Comparison of ENCODE assay signal across 8 cellular contexts in genomic region chr19:38848299-38849146, GRCh38. TPM values are rescaled to one million over a fixed set of nuclear protein-coding genes. Genes with fewer than 3 reads are reported as not detected.
A peak's percentile ranks its signal among the peaks of the same experiment; 100 is the strongest.
DNase-seq lines count a peak whose midpoint lies in the region; ATAC-seq, FAIRE-seq and TF ChIP-seq lines count a peak whose summit lies in the region.

No MANE protein-coding gene starts in this region.

- H4K20me1 ChIP-seq in keratinocyte (ENCODE audit: control insufficient read depth, extremely low read depth, insufficient read depth, low read length) = peaks cover 18% of the 10 kb centered on the region

- no peaks in the 10 kb centered on the region for H3K9me3 Mint-ChIP-seq in T-helper 1 cell treated with Interleukin-12 subunit alpha and Interleukin-12 subunit beta and Interleukin-4 antibody, amounts not matched to agents 30 μg/mL and 1 μg/mL, for 36 hours
- H3K9me3 Mint-ChIP-seq in activated naive CD8-positive, alpha-beta T cell (ENCODE audit: low read depth) = no peaks in the 10 kb centered on the region

- H3K9me1 ChIP-seq in keratinocyte (ENCODE audit: control insufficient read depth, extremely low read depth, insufficient read depth, low read length) = peaks cover 2% of the 10 kb centered on the region

- peaks cover 36% of the 10 kb centered on the region for H3K4me1 ChIP-seq in keratinocyte (ENCODE audit: control insufficient read depth, extremely low read depth, insufficient read depth, low read length)

- no peak for ATAC-seq in GM18868 (IDR thresholded peaks at IDR 0.05; ENCODE audit: unreplicated experiment)
- ATAC-seq in HG02884 (IDR thresholded peaks at IDR 0.05; ENCODE audit: unreplicated experiment) = no peak

- peaks cover 50% of the 10 kb centered on the region for H3K4me1 Mint-ChIP-seq in T-helper 1 cell treated with Interleukin-12 subunit alpha and Interleukin-12 subunit beta and Interleukin-4 antibody, amounts not matched to agents 30 μg/mL and 1 μg/mL, for 36 hours (ENCODE audit: low read depth)
- H3K4me1 Mint-ChIP-seq in activated naive CD8-positive, alpha-beta T cell (ENCODE audit: low read depth) = peaks cover 62% of the 10 kb centered on the region

- DNase-seq in T-helper 1 cell (no peak), keratinocyte (ENCODE audit: low read depth, low spot score) (no peak), substantia nigra (lab: John Stamatoyannopoulos, UW) (no peak), NCI-H526 (lab: John Stamatoyannopoulos, UW) (no peak)

- no peaks in the 10 kb centered on the region for H3K27me3 ChIP-seq in keratinocyte (ENCODE audit: control insufficient read depth, extremely low read depth, insufficient read depth, low read length)

- peak overlapping the region; percentile 95 for H3K4me3 Mint-ChIP-seq in T-helper 1 cell treated with Interleukin-12 subunit alpha and Interleukin-12 subunit beta and Interleukin-4 antibody, amounts not matched to agents 30 μg/mL and 1 μg/mL, for 36 hours
- H3K4me3 Mint-ChIP-seq in activated naive CD8-positive, alpha-beta T cell = peak overlapping the region; percentile 99

- H3K27ac ChIP-seq in keratinocyte (ENCODE audit: control insufficient read depth, insufficient read depth, low read length) (peak overlapping the region; percentile 99), substantia nigra (ENCODE audit: low read depth, low read length, poor library complexity, severe bottlenecking) (peak overlapping the region; percentile 30)

- H3K27me3 Mint-ChIP-seq in T-helper 1 cell treated with Interleukin-12 subunit alpha and Interleukin-12 subunit beta and Interleukin-4 antibody, amounts not matched to agents 30 μg/mL and 1 μg/mL, for 36 hours (ENCODE audit: low read depth) = no peaks in the 10 kb centered on the region
- no peaks in the 10 kb centered on the region for H3K27me3 Mint-ChIP-seq in activated naive CD8-positive, alpha-beta T cell

- peaks cover 42% of the 10 kb centered on the region for H3K36me3 Mint-ChIP-seq in T-helper 1 cell treated with Interleukin-12 subunit alpha and Interleukin-12 subunit beta and Interleukin-4 antibody, amounts not matched to agents 30 μg/mL and 1 μg/mL, for 36 hours (ENCODE audit: low read depth)
- H3K36me3 Mint-ChIP-seq in activated naive CD8-positive, alpha-beta T cell = peaks cover 19% of the 10 kb centered on the region

- no peak for TF ChIP-seq CTCF in keratinocyte (optimal IDR thresholded peaks at IDR 0.05 in 1 of 3, IDR thresholded peaks at IDR 0.05 in 1 of 3, conservative IDR thresholded peaks at IDR 0.05 in 1 of 3; ENCODE audit: extremely low read depth in 1 of 3, insufficient read depth in 2 of 3, low read length in 3 of 3)

- no peaks in the 10 kb centered on the region for H3K9me3 ChIP-seq in keratinocyte (ENCODE audit: control insufficient read depth, low read depth, low read length)

- dilution Hi-C loops in keratinocyte (cut with MboI; ENCODE audit: extremely low pct_ligation_motif_present, low sequenced_read_pairs) = no loop called here

- H2AFZ ChIP-seq in keratinocyte (ENCODE audit: control insufficient read depth, low read length) = no peak overlapping the region

- H3K9ac ChIP-seq in keratinocyte (ENCODE audit: control insufficient read depth, extremely low read depth, insufficient read depth, low read length) = peak overlapping the region; percentile 98

- peak overlapping the region; percentile 94 for H3K27ac Mint-ChIP-seq in T-helper 1 cell treated with Interleukin-12 subunit alpha and Interleukin-12 subunit beta and Interleukin-4 antibody, amounts not matched to agents 30 μg/mL and 1 μg/mL, for 36 hours
- peak overlapping the region; percentile 99 for H3K27ac Mint-ChIP-seq in activated naive CD8-positive, alpha-beta T cell

- peaks cover 35 to 42% of the 10 kb centered on the region in 2 experiments for H3K36me3 ChIP-seq in keratinocyte (ENCODE audit: control insufficient read depth in 2 of 2, extremely low read depth in 1 of 2, insufficient read depth in 2 of 2, low read length in 2 of 2)

- H3K4me2 ChIP-seq in keratinocyte (ENCODE audit: control insufficient read depth, extremely low read depth, insufficient read depth, low read depth, low read length) = peak overlapping the region; percentile 100

- H3K79me2 ChIP-seq in keratinocyte (ENCODE audit: control insufficient read depth, insufficient read depth, low read length) = peaks cover 54% of the 10 kb centered on the region

- no peak for FAIRE-seq in keratinocyte (lab: Jason Lieb, UNC)

- peak overlapping the region; percentile 57 to 100 (median 84) for H3K4me3 ChIP-seq in keratinocyte (ENCODE audit: control insufficient read depth in 2 of 3, extremely low read depth in 1 of 3, insufficient read depth in 2 of 3, low read depth in 1 of 3, low read length in 3 of 3)

RNA-seq across cellular contexts. Expression of gene HNRNPL, which starts 1.3 kb away (rescaled TPM):
- 144 to 343 TPM (median 308 TPM) in 3 replicates for polyA plus RNA-seq in keratinocyte
- 166 TPM for polyA plus RNA-seq in keratinocyte (2011; ENCODE audit: low read depth)
- 208 and 259 TPM in 2 replicates for polyA plus RNA-seq in keratinocyte (2011; cell fraction: cytosol; rRNA removed)
- 347 and 351 TPM in 2 replicates for polyA plus RNA-seq in keratinocyte (2011; cell fraction: nucleus; rRNA removed)
- 163 and 328 TPM in 2 replicates for polyA plus RNA-seq in keratinocyte (2012; ENCODE audit: low replicate concordance)
- 254 to 505 TPM (median 341 TPM) in 3 replicates for polyA minus RNA-seq in keratinocyte
- 170 TPM for polyA minus RNA-seq in keratinocyte (2011; cell fraction: cytosol; rRNA and poly(A)+ RNA removed)
- polyA minus RNA-seq in keratinocyte (2011; cell fraction: nucleus; rRNA and poly(A)+ RNA removed) = 135 and 210 TPM in 2 replicates

RNA-seq across cellular contexts. Expression of gene ECH1, which starts 16.9 kb away (rescaled TPM):
- polyA plus RNA-seq in keratinocyte = 64.9 to 85.5 TPM (median 72.1 TPM) in 3 replicates
- 32.1 TPM for polyA plus RNA-seq in keratinocyte (2011; ENCODE audit: low read depth)
- polyA plus RNA-seq in keratinocyte (2011; cell fraction: cytosol; rRNA removed) = 46.8 and 72.4 TPM in 2 replicates
- polyA plus RNA-seq in keratinocyte (2011; cell fraction: nucleus; rRNA removed) = 40.6 and 53.7 TPM in 2 replicates
- polyA plus RNA-seq in keratinocyte (2012; ENCODE audit: low replicate concordance) = 87.0 and 145 TPM in 2 replicates
- polyA minus RNA-seq in keratinocyte = 48.7 to 107 TPM (median 62.3 TPM) in 3 replicates
- polyA minus RNA-seq in keratinocyte (2011; cell fraction: cytosol; rRNA and poly(A)+ RNA removed) = 51.2 TPM
- polyA minus RNA-seq in keratinocyte (2011; cell fraction: nucleus; rRNA and poly(A)+ RNA removed) = 10.2 and 16.0 TPM in 2 replicates

RNA-seq across cellular contexts. Expression of gene RINL, which starts 29.6 kb away (rescaled TPM):
- polyA plus RNA-seq in keratinocyte = 3.2 to 6.3 TPM (median 4.3 TPM) in 3 replicates
- 1.1 TPM for polyA plus RNA-seq in keratinocyte (2011; ENCODE audit: low read depth)
- 2.9 and 4.0 TPM in 2 replicates for polyA plus RNA-seq in keratinocyte (2011; cell fraction: cytosol; rRNA removed)
- 3.6 and 4.3 TPM in 2 replicates for polyA plus RNA-seq in keratinocyte (2011; cell fraction: nucleus; rRNA removed)
- 2.2 and 5.0 TPM in 2 replicates for polyA plus RNA-seq in keratinocyte (2012; ENCODE audit: low replicate concordance)
- polyA minus RNA-seq in keratinocyte = 2.9 to 9.5 TPM (median 3.2 TPM) in 3 replicates
- 1.3 TPM for polyA minus RNA-seq in keratinocyte (2011; cell fraction: cytosol; rRNA and poly(A)+ RNA removed)
- polyA minus RNA-seq in keratinocyte (2011; cell fraction: nucleus; rRNA and poly(A)+ RNA removed) = 1.3 and 2.3 TPM in 2 replicates

RNA-seq across cellular contexts. Expression of gene LGALS4, which starts 35.8 kb away (rescaled TPM):
- polyA plus RNA-seq in keratinocyte = 0.11 to 0.30 TPM (median 0.13 TPM) in 3 replicates
- 0.86 TPM for polyA plus RNA-seq in keratinocyte (2011; ENCODE audit: low read depth)
- polyA plus RNA-seq in keratinocyte (2011; cell fraction: cytosol; rRNA removed) = 0.13 TPM in 1 of 2 replicates, not detected in the other
- 0.71 and 1.1 TPM in 2 replicates for polyA plus RNA-seq in keratinocyte (2011; cell fraction: nucleus; rRNA removed)
- 1.5 TPM in 1 of 2 replicates, not detected in the other for polyA plus RNA-seq in keratinocyte (2012; ENCODE audit: low replicate concordance)
- not detected in 3 replicates for polyA minus RNA-seq in keratinocyte
- polyA minus RNA-seq in keratinocyte (2011; cell fraction: cytosol; rRNA and poly(A)+ RNA removed) = not detected
- polyA minus RNA-seq in keratinocyte (2011; cell fraction: nucleus; rRNA and poly(A)+ RNA removed) = not detected in 2 replicates

RNA-seq across cellular contexts. Expression of gene SIRT2, which starts 50.9 kb away (rescaled TPM):
- 46.6 to 57.4 TPM (median 47.6 TPM) in 3 replicates for polyA plus RNA-seq in keratinocyte
- polyA plus RNA-seq in keratinocyte (2011; ENCODE audit: low read depth) = 16.6 TPM
- polyA plus RNA-seq in keratinocyte (2011; cell fraction: cytosol; rRNA removed) = 38.8 and 56.8 TPM in 2 replicates
- polyA plus RNA-seq in keratinocyte (2011; cell fraction: nucleus; rRNA removed) = 76.7 and 81.9 TPM in 2 replicates
- polyA plus RNA-seq in keratinocyte (2012; ENCODE audit: low replicate concordance) = 36.7 and 46.8 TPM in 2 replicates
- polyA minus RNA-seq in keratinocyte = 36.1 to 57.7 TPM (median 40.9 TPM) in 3 replicates
- 38.6 TPM for polyA minus RNA-seq in keratinocyte (2011; cell fraction: cytosol; rRNA and poly(A)+ RNA removed)
- 12.7 and 19.2 TPM in 2 replicates for polyA minus RNA-seq in keratinocyte (2011; cell fraction: nucleus; rRNA and poly(A)+ RNA removed)
